In the genomic region with DNA sequence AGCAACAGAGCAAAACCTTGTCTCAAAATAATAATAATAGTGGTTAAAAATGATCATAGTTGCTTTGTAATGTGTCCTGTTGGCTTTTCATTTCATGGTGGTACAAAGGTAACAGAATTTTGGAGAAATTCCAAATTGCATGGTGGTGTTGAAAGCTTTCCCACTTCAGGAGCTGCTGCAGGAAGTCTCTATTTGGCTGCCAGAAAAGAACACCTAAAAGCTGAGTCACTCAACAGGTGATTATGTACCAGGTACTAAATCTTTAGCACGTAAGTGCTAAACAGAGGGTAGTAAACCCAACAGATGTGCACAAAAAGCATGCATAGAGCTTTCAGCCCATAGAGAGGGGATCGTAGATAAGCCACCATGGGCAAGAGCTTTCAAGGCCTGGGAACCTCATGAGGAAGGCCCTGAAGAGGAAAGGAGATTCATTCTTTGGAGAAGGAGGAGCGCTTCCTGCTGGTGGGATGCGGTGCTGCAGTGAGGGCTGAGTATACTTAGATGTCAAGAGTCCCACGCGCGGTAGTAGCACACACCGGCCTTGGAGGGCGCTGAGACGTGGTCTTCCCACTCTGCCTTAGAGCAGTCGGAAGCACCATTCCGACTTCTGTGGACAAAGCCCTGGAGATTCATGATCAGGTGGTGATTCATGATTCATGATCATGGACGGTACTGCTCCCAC, we compare ENCODE assay signal across 8 cellular contexts.
A peak's percentile ranks its signal among the peaks of the same experiment; 100 is the strongest.
DNase-seq lines count a peak whose midpoint lies in the region; ATAC-seq, FAIRE-seq and TF ChIP-seq lines count a peak whose summit lies in the region.

No MANE protein-coding gene starts in this region.

- H3K4me3 ChIP-seq in BE2C (ENCODE audit: low read depth, low read length), result no peak overlapping the region
- no peak overlapping the region for H3K4me3 ChIP-seq in upper lobe of right lung

- no peak for TF ChIP-seq POLR2A in GM12891 (IDR thresholded peaks at IDR 0.05; ENCODE audit: low read depth, low read length)

- intact Hi-C loops in upper lobe of right lung (cut with DNase I), result no loop called here

- no peak overlapping the region for H3K27ac ChIP-seq in upper lobe of right lung

- H3K9me3 ChIP-seq in BE2C (no peaks in the 10 kb centered on the region), upper lobe of right lung (no peaks in the 10 kb centered on the region)

- peak; percentile 40 for DNase-seq in BE2C
- DNase-seq in NOMO-1 treated with dmso at 0.1 percent for 144 hours (lab: John Stamatoyannopoulos, UW; ENCODE audit: unreplicated experiment), result peak; percentile 38
- peak; percentile 47 for DNase-seq in activated naive CD4-positive, alpha-beta T cell treated with anti-CD3 and anti-CD28 coated beads, Interleukin-2, amount 50 U/mL, for 16 hours
- peak; percentile 64 for DNase-seq in kidney tubule cell (ENCODE audit: low spot score)
- peak; percentile 82 for DNase-seq in upper lobe of right lung
- DNase-seq in GM12891 (ENCODE audit: insufficient read length, low spot score), result no peak

- no peak for FAIRE-seq in GM12891 (lab: Jason Lieb, UNC)

- H3K36me3 ChIP-seq in BE2C (no peaks in the 10 kb centered on the region), upper lobe of right lung (no peaks in the 10 kb centered on the region)

- TF ChIP-seq CTCF in BE2C (IDR thresholded peaks at IDR 0.05; ENCODE audit: low read depth, low read length) (peak; percentile 54), upper lobe of right lung (IDR thresholded peaks at IDR 0.05) (peak; percentile 67)

- ATAC-seq in GM19324 (IDR thresholded peaks at IDR 0.05; ENCODE audit: low FRiP score, unreplicated experiment) (peak; percentile 74), upper lobe of right lung (peak; percentile 89), HG03280 (IDR thresholded peaks at IDR 0.05; ENCODE audit: unreplicated experiment) (no peak)

- H3K4me1 ChIP-seq in BE2C (peaks cover 11% of the 10 kb centered on the region), upper lobe of right lung (no peaks in the 10 kb centered on the region)

- H3K27me3 ChIP-seq in BE2C (no peaks in the 10 kb centered on the region), upper lobe of right lung (no peaks in the 10 kb centered on the region)

TF ChIP-seq in GM12891, 5 proteins besides CTCF, POLR2A, EP300 and RAD21:
- TF ChIP-seq PAX5 (IDR thresholded peaks at IDR 0.05; ENCODE audit: insufficient read depth, low read length, severe bottlenecking), result no peak
- TF ChIP-seq POU2F2 (IDR thresholded peaks at IDR 0.05; ENCODE audit: low read depth, low read length), result no peak
- no peak for TF ChIP-seq POLR2AphosphoS5 (IDR thresholded peaks at IDR 0.05; ENCODE audit: low read depth, low read length)
- TF ChIP-seq TAF1 (IDR thresholded peaks at IDR 0.05; ENCODE audit: low read depth, low read length), result no peak
